ENCODE assay signal across 1 cellular context in genomic region chr15:32119694-32120330, GRCh38.
TF ChIP-seq lines count a peak whose summit lies in the region.

No MANE protein-coding gene starts in this region.

TF ChIP-seq in GM12878, 131 proteins besides CTCF, POLR2A, EP300 and RAD21 (continued from another document):
- TF ChIP-seq ZBTB4 (CRISPR knock-in tag; IDR thresholded peaks at IDR 0.05) (no peak), MEF2A (IDR thresholded peaks at IDR 0.05; ENCODE audit: insufficient read depth, low read depth, low read length) (no peak), E2F4 (IDR thresholded peaks at IDR 0.05; ENCODE audit: low read depth, low read length) (no peak), JUNB (IDR thresholded peaks at IDR 0.05) (no peak), NRF1 (conservative IDR thresholded peaks at IDR 0.05; ENCODE audit: low read depth, low read length) (no peak), EGR1 (IDR thresholded peaks at IDR 0.05; ENCODE audit: borderline replicate concordance in 1 of 2, low read depth in 2 of 2, low read length in 2 of 2) (no peak), USF1 (IDR thresholded peaks at IDR 0.05; ENCODE audit: borderline replicate concordance, extremely low read length, insufficient read depth, low read depth, low read length) (no peak), KDM1A (IDR thresholded peaks at IDR 0.05; ENCODE audit: borderline replicate concordance) (no peak), RAD51 (IDR thresholded peaks at IDR 0.05) (no peak), MYB (IDR thresholded peaks at IDR 0.05; ENCODE audit: borderline replicate concordance, low read depth, low read length) (no peak), GABPA (IDR thresholded peaks at IDR 0.05; ENCODE audit: low read depth) (no peak), CBX3 (IDR thresholded peaks at IDR 0.05; ENCODE audit: borderline replicate concordance, low read depth) (no peak), CHD4 (IDR thresholded peaks at IDR 0.05) (no peak)
